26 cellular contexts compared by ENCODE assay signal in genomic region chr7:134731616-134732015, GRCh38. TPM values are rescaled to one million over a fixed set of nuclear protein-coding genes. Genes with fewer than 3 reads are reported as not detected.
DNase-seq lines count a peak whose midpoint lies in the region; ATAC-seq and TF ChIP-seq lines count a peak whose summit lies in the region.
"Had no signal": no experiment of that assay in that cellular context is flagged by ENCODE, and none has a peak within 500 bp of the region (broad histone marks: within the 10 kb centered on the region; RNA-seq: fewer than 3 reads in every experiment).

No MANE protein-coding gene starts in this region.

- H3K4me1 ChIP-seq in muscle layer of duodenum (ENCODE audit: control insufficient read depth in 1 of 2, insufficient read depth in 2 of 2, low read length in 2 of 2) (peaks cover 17 to 22% of the 10 kb centered on the region in 2 donors), upper lobe of right lung (peaks cover 19% of the 10 kb centered on the region)
- H3K4me1 ChIP-seq: adrenal gland had no signal

- H3K27me3 Mint-ChIP-seq in activated T-cell treated with anti-CD3 and anti-CD28 coated beads, Interleukin-2, amount 50 U/mL, for 24 hours: no peaks in the 10 kb centered on the region
- H3K27me3 Mint-ChIP-seq in activated T-helper 17 cell treated with anti-CD3 and anti-CD28 coated beads, Interleukin-2, amount 50 U/mL, for 72 hours: peaks cover 7% of the 10 kb centered on the region
- H3K27me3 Mint-ChIP-seq: type B pancreatic cell had no signal

- H3K27ac ChIP-seq in muscle layer of duodenum (ENCODE audit: low read length) (peak overlapping the region; percentile 88), upper lobe of right lung (peak overlapping the region; percentile 8)
- H3K27ac ChIP-seq: brain microvascular endothelial cell had no signal

- H3K27me3 ChIP-seq in muscle layer of duodenum (ENCODE audit: low read depth, low read length): no peaks in the 10 kb centered on the region
- no peaks in the 10 kb centered on the region for H3K27me3 ChIP-seq in upper lobe of right lung
- H3K27me3 ChIP-seq: adrenal gland, brain microvascular endothelial cell had no signal

- ATAC-seq in activated T-helper 17 cell treated with anti-CD3 and anti-CD28 coated beads, Interleukin-2, amount 50 U/mL, for 72 hours (replicated peaks): peak; percentile 83
- no peak for ATAC-seq in upper lobe of right lung
- ATAC-seq: esophagus mucosa, left colon had no signal

- intact Hi-C loops in upper lobe of right lung (cut with DNase I): no loop called here

- H3K9me3 ChIP-seq in muscle layer of duodenum (ENCODE audit: control insufficient read depth in 1 of 2, low read length in 2 of 2): no peaks in the 10 kb centered on the region
- H3K9me3 ChIP-seq in upper lobe of right lung: no peaks in the 10 kb centered on the region
- H3K9me3 ChIP-seq: adrenal gland had no signal

- H3K4me3 Mint-ChIP-seq in activated T-cell treated with anti-CD3 and anti-CD28 coated beads, Interleukin-2, amount 50 U/mL, for 24 hours: no peak overlapping the region
- H3K4me3 Mint-ChIP-seq in activated T-helper 17 cell treated with anti-CD3 and anti-CD28 coated beads, Interleukin-2, amount 50 U/mL, for 72 hours: peak overlapping the region; percentile 48
- H3K4me3 Mint-ChIP-seq: memory B cell; T-helper 1 cell treated with Interleukin-12 subunit alpha and Interleukin-12 subunit beta and Interleukin-4 antibody, amounts not matched to agents 30 μg/mL and 1 μg/mL, for 36 hours; type B pancreatic cell had no signal

- no peaks in the 10 kb centered on the region for H3K36me3 ChIP-seq in muscle layer of duodenum (ENCODE audit: control insufficient read depth in 1 of 2, insufficient read depth in 2 of 2, low read length in 2 of 2)
- no peaks in the 10 kb centered on the region for H3K36me3 ChIP-seq in upper lobe of right lung
- H3K36me3 ChIP-seq: adrenal gland, brain microvascular endothelial cell had no signal

- no peak overlapping the region for H3K4me3 ChIP-seq in muscle layer of duodenum (ENCODE audit: low read depth in 1 of 2, low read length in 2 of 2)
- H3K4me3 ChIP-seq in upper lobe of right lung: no peak overlapping the region
- H3K4me3 ChIP-seq: adrenal gland had no signal

- H3K4me1 Mint-ChIP-seq in activated T-cell treated with anti-CD3 and anti-CD28 coated beads, Interleukin-2, amount 50 U/mL, for 24 hours (ENCODE audit: low read depth): peaks cover 30% of the 10 kb centered on the region
- peaks cover 31% of the 10 kb centered on the region for H3K4me1 Mint-ChIP-seq in activated T-helper 17 cell treated with anti-CD3 and anti-CD28 coated beads, Interleukin-2, amount 50 U/mL, for 72 hours
- H3K4me1 Mint-ChIP-seq: memory B cell had no signal

- H3K36me3 Mint-ChIP-seq in activated T-cell treated with anti-CD3 and anti-CD28 coated beads, Interleukin-2, amount 50 U/mL, for 24 hours (ENCODE audit: low read depth): peaks cover 2% of the 10 kb centered on the region
- no peaks in the 10 kb centered on the region for H3K36me3 Mint-ChIP-seq in activated T-helper 17 cell treated with anti-CD3 and anti-CD28 coated beads, Interleukin-2, amount 50 U/mL, for 72 hours (ENCODE audit: low read depth)
- H3K36me3 Mint-ChIP-seq: memory B cell, type B pancreatic cell had no signal

- DNase-seq in activated T-cell treated with anti-CD3 and anti-CD28 coated beads, Interleukin-2, amount 50 U/mL, for 24 hours: no peak
- DNase-seq in activated T-cell treated with anti-CD3 and anti-CD28 coated beads, Interleukin-2, amount 50 U/mL, for 48 hours: no peak
- DNase-seq in upper lobe of right lung (no peak), SIG-M5 (lab: John Stamatoyannopoulos, UW) (no peak), GOT3 (lab: John Stamatoyannopoulos, UW) (no peak), retina (no peak)
- DNase-seq: activated CD4-positive, alpha-beta T cell treated with anti-CD3 and anti-CD28 coated beads for 4 hours; activated gamma-delta T cell; adrenal gland; brain microvascular endothelial cell; COR-L47; DMS79; effector memory CD4-positive, alpha-beta T cell; left colon; NCI-H146; NCI-H2171; NCI-H524; nucleus accumbens; stimulated activated CD4-positive, alpha-beta T cell treated with anti-CD3 and anti-CD28 coated beads, Interleukin-2, amount 100 ng/mL, for 48 hours; stimulated activated naive CD4-positive, alpha-beta T cell had no signal

- no peaks in the 10 kb centered on the region for H3K9me3 Mint-ChIP-seq in activated T-cell treated with anti-CD3 and anti-CD28 coated beads, Interleukin-2, amount 50 U/mL, for 24 hours
- H3K9me3 Mint-ChIP-seq in activated T-helper 17 cell treated with anti-CD3 and anti-CD28 coated beads, Interleukin-2, amount 50 U/mL, for 72 hours: peaks cover 8% of the 10 kb centered on the region
- H3K9me3 Mint-ChIP-seq: type B pancreatic cell had no signal

- peak overlapping the region; percentile 72 for H3K27ac Mint-ChIP-seq in activated T-cell treated with anti-CD3 and anti-CD28 coated beads, Interleukin-2, amount 50 U/mL, for 24 hours
- H3K27ac Mint-ChIP-seq in activated T-helper 17 cell treated with anti-CD3 and anti-CD28 coated beads, Interleukin-2, amount 50 U/mL, for 72 hours: peak overlapping the region; percentile 58
- H3K27ac Mint-ChIP-seq: memory B cell; T-helper 1 cell treated with Interleukin-12 subunit alpha and Interleukin-12 subunit beta and Interleukin-4 antibody, amounts not matched to agents 30 μg/mL and 1 μg/mL, for 36 hours had no signal

- no peak for TF ChIP-seq CTCF in upper lobe of right lung (IDR thresholded peaks at IDR 0.05)

RNA-seq across cellular contexts. Expression of gene CALD1, which starts 47.8 kb away (rescaled TPM):
- 10 to 100 TPM in 1 of 2 donors, 1 to 10 TPM in 1; 4.0 to 27.2 TPM for total RNA-seq in activated T-helper 17 cell treated with anti-CD3 and anti-CD28 coated beads, Interleukin-2, amount 50 U/mL, for 72 hours
- total RNA-seq in upper lobe of right lung: 213 TPM
